3 cellular contexts compared by ENCODE assay signal in the genomic region with DNA sequence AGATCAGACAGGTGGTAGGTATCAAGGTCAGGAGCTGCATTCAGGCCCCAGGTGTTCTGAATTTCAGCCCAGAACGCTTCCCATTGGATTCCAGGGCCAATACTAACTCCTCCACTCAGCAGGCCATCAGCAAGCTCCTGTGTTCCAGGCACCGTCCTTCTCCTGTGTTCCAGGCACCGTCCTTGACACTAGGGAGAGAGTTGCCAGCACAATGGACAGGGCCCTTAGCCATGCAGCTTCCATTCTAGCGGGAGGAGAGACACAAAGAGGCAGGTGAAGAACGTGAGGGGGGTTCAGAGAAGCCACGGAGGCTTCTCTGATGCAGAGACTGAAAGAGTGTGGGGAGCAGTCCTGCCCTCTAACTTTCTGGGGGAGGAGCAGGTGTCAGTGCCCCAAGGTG.
TF ChIP-seq lines count a peak whose summit lies in the region.

No MANE protein-coding gene starts in this region.

TF ChIP-seq in SK-N-SH, 30 proteins besides CTCF, POLR2A, EP300 and RAD21:
- TF ChIP-seq RCOR1 (IDR thresholded peaks at IDR 0.05; ENCODE audit: low read length) (no peak), SMC3 (IDR thresholded peaks at IDR 0.05; ENCODE audit: low read depth, low read length) (no peak)
- TF ChIP-seq, protein P1, sequence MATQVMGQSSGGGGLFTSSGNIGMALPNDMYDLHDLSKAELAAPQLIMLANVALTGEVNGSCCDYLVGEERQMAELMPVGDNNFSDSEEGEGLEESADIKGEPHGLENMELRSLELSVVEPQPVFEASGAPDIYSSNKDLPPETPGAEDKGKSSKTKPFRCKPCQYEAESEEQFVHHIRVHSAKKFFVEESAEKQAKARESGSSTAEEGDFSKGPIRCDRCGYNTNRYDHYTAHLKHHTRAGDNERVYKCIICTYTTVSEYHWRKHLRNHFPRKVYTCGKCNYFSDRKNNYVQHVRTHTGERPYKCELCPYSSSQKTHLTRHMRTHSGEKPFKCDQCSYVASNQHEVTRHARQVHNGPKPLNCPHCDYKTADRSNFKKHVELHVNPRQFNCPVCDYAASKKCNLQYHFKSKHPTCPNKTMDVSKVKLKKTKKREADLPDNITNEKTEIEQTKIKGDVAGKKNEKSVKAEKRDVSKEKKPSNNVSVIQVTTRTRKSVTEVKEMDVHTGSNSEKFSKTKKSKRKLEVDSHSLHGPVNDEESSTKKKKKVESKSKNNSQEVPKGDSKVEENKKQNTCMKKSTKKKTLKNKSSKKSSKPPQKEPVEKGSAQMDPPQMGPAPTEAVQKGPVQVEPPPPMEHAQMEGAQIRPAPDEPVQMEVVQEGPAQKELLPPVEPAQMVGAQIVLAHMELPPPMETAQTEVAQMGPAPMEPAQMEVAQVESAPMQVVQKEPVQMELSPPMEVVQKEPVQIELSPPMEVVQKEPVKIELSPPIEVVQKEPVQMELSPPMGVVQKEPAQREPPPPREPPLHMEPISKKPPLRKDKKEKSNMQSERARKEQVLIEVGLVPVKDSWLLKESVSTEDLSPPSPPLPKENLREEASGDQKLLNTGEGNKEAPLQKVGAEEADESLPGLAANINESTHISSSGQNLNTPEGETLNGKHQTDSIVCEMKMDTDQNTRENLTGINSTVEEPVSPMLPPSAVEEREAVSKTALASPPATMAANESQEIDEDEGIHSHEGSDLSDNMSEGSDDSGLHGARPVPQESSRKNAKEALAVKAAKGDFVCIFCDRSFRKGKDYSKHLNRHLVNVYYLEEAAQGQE (IDR thresholded peaks at IDR 0.05; ENCODE audit: low read depth, low read length): peak; percentile 71; the same call in 1 of the 2 replicates

TF ChIP-seq in SK-N-SH treated with all-trans-retinoic acid at 6 μM for 48 hours, 23 proteins besides CTCF, POLR2A, EP300 and RAD21:
- TF ChIP-seq PPARA (CRISPR knock-in tag; IDR thresholded peaks at IDR 0.05; ENCODE audit: borderline replicate concordance): no peak
- no peak for TF ChIP-seq BACH2 (CRISPR knock-in tag; IDR thresholded peaks at IDR 0.05; ENCODE audit: borderline replicate concordance)

TF ChIP-seq in IMR-90, 13 proteins besides CTCF, POLR2A, EP300 and RAD21:
- TF ChIP-seq MAZ (IDR thresholded peaks at IDR 0.05; ENCODE audit: borderline replicate concordance, low read depth, low read length) (no peak), FOS (IDR thresholded peaks at IDR 0.05; ENCODE audit: low read depth, low read length) (no peak), SMC3 (IDR thresholded peaks at IDR 0.05; ENCODE audit: low read depth, low read length) (no peak), NFE2L2 (IDR thresholded peaks at IDR 0.05; ENCODE audit: low read depth, low read length) (no peak), MXI1 (IDR thresholded peaks at IDR 0.05; ENCODE audit: borderline replicate concordance, low read depth, low read length) (no peak), MAFK (IDR thresholded peaks at IDR 0.05; ENCODE audit: low read depth, low read length) (no peak), CHD1 (IDR thresholded peaks at IDR 0.05; ENCODE audit: low read depth, low read length) (no peak), RFX5 (IDR thresholded peaks at IDR 0.05; ENCODE audit: low read depth, low read length) (no peak), BHLHE40 (IDR thresholded peaks at IDR 0.05; ENCODE audit: low read depth, low read length) (no peak), CEBPB (IDR thresholded peaks at IDR 0.05; ENCODE audit: low read depth, low read length) (no peak), RCOR1 (IDR thresholded peaks at IDR 0.05; ENCODE audit: insufficient replicate concordance, low read length) (no peak)
- TF ChIP-seq, protein P2, sequence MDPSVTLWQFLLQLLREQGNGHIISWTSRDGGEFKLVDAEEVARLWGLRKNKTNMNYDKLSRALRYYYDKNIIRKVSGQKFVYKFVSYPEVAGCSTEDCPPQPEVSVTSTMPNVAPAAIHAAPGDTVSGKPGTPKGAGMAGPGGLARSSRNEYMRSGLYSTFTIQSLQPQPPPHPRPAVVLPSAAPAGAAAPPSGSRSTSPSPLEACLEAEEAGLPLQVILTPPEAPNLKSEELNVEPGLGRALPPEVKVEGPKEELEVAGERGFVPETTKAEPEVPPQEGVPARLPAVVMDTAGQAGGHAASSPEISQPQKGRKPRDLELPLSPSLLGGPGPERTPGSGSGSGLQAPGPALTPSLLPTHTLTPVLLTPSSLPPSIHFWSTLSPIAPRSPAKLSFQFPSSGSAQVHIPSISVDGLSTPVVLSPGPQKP (IDR thresholded peaks at IDR 0.05; ENCODE audit: borderline replicate concordance, low read depth, low read length): no peak
- TF ChIP-seq, protein P3, sequence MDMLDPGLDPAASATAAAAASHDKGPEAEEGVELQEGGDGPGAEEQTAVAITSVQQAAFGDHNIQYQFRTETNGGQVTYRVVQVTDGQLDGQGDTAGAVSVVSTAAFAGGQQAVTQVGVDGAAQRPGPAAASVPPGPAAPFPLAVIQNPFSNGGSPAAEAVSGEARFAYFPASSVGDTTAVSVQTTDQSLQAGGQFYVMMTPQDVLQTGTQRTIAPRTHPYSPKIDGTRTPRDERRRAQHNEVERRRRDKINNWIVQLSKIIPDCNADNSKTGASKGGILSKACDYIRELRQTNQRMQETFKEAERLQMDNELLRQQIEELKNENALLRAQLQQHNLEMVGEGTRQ (IDR thresholded peaks at IDR 0.05; ENCODE audit: low read depth, low read length): no peak
